ENCODE assay signal across 9 cellular contexts in the genomic region with DNA sequence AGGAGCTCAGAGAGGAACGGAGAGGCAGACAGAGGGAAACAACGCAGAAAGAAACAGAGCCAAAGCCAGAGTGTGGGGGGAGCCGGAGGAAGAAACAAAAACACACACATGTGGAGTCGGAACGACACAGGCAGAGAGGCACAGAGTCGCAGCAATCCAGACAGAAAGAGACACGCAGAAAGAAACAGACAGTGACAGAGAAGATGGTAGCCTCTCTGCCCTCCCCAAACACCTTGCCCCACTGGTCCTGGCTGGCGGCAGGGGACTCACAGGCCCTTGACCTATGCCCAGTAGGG. TPM values are rescaled to one million over a fixed set of nuclear protein-coding genes. Genes with fewer than 3 reads are reported as not detected.
DNase-seq lines count a peak whose midpoint lies in the region; TF ChIP-seq lines count a peak whose summit lies in the region.
"Had no signal": no experiment of that assay in that cellular context is flagged by ENCODE, and none has a peak within 500 bp of the region (broad histone marks: within the 10 kb centered on the region; RNA-seq: fewer than 3 reads in every experiment).

No MANE protein-coding gene starts in this region.

- DNase-seq in AG04449 (ENCODE audit: low read depth, low spot score) (no peak), brain microvascular endothelial cell (no peak), spleen (no peak), GM13976 (ENCODE audit: low spot score) (no peak), NCI-H2196 (lab: John Stamatoyannopoulos, UW; ENCODE audit: unreplicated experiment) (no peak), GDM1 (lab: John Stamatoyannopoulos, UW) (no peak)
- DNase-seq: NCI-H1694 had no signal

- H3K27ac ChIP-seq in HEK293 (ENCODE audit: extremely low read depth, low read depth, low read length): no peak overlapping the region
- H3K27ac ChIP-seq in brain microvascular endothelial cell: no peak overlapping the region
- no peak overlapping the region for H3K27ac ChIP-seq in muscle layer of colon (ENCODE audit: low read depth, low read length)
- peak overlapping the region in 4 of 8 donors; percentile 5 to 40 (median 31) for H3K27ac ChIP-seq in spleen

- H3K4me3 ChIP-seq in AG04449 (ENCODE audit: low read depth, low read length) (peak overlapping the region; percentile 95), HEK293 (ENCODE audit: low read depth, low read length) (no peak overlapping the region; the same call in 1 of the 2 replicates), brain microvascular endothelial cell (ENCODE audit: low read depth, low read length) (peak overlapping the region; percentile 17), muscle layer of colon (ENCODE audit: low read depth in 1 of 2, low read length in 2 of 2) (peak overlapping the region; percentile 32 to 89), spleen (peak overlapping the region in 3 of 8 donors; percentile 78 to 94 (median 81))

- H3K27me3 ChIP-seq in brain microvascular endothelial cell (replicated peaks) (no peaks in the 10 kb centered on the region), muscle layer of colon (ENCODE audit: control insufficient read depth in 1 of 2, insufficient read depth in 2 of 2, low read length in 2 of 2) (no peaks in the 10 kb centered on the region), spleen (replicated peaks in 1 of 7) (no peaks in the 10 kb centered on the region)

- TF ChIP-seq POLR2A in spleen (IDR thresholded peaks at IDR 0.05): no peak

- 58 to 83% (median 71%) methylated on average over 8 of the region's 8 CpGs for WGBS in spleen, 5 donors

- in situ Hi-C loops in brain microvascular endothelial cell (cut with HindIII; ENCODE audit: low pct_ligation_motif_present, low sequenced_read_pairs): no loop called here
- in situ Hi-C loops in GM13976 (cut with MboI; ENCODE audit: low sequenced_read_pairs, unreplicated experiment): no loop called here

- CTCF ChIA-PET in AG04449 (lab: Yijun Ruan, JAX) (interaction anchor here (0.8 to 4.6 kb wide), 9 partner anchors 9 to 135 kb away, joined by 3 to 37 read pairs (median 3); a partner anchor contains a TSS), HEK293 (lab: Yijun Ruan, JAX) (interaction anchor here (0.6 to 2.6 kb wide), 6 partner anchors 11 to 283 kb away, joined by 3 to 13 read pairs (median 4); no protein-coding TSS in a partner anchor)

- H3K36me3 ChIP-seq in HEK293 (ENCODE audit: control insufficient read depth in 2 of 2, insufficient read depth in 1 of 2, low read length in 2 of 2) (peaks cover 2 to 65% of the 10 kb centered on the region in 2 experiments; a peak in 2 of 3 replicates), brain microvascular endothelial cell (replicated peaks) (peaks cover 38% of the 10 kb centered on the region), muscle layer of colon (ENCODE audit: insufficient read depth, low read length) (peaks cover 40% of the 10 kb centered on the region), spleen (peaks cover 4 to 58% (median 41%) of the 10 kb centered on the region in 6 donors)

- TF ChIP-seq CTCF in AG04449 (IDR thresholded peaks at IDR 0.05; ENCODE audit: insufficient read depth, low read length, missing control alignments) (no peak), HEK293 (tag by site-specific recombination; IDR thresholded peaks at IDR 0.05) (no peak), brain microvascular endothelial cell (IDR thresholded peaks at IDR 0.05; ENCODE audit: low read depth, low read length, missing control alignments) (no peak), spleen (IDR thresholded peaks at IDR 0.05 in 8 of 11, conservative IDR thresholded peaks at IDR 0.05 in 3 of 11) (no peak), GM13976 (IDR thresholded peaks at IDR 0.05; ENCODE audit: borderline replicate concordance, control extremely low read depth, extremely low read depth, insufficient read depth, missing control alignments) (no peak)

- peak overlapping the region; percentile 39 for H3K9ac ChIP-seq in muscle layer of colon (ENCODE audit: low read length)

- H3K9me3 ChIP-seq in HEK293 (ENCODE audit: control insufficient read depth, insufficient read depth, low read depth, low read length) (no peaks in the 10 kb centered on the region), muscle layer of colon (ENCODE audit: low read length) (no peaks in the 10 kb centered on the region), spleen (no peaks in the 10 kb centered on the region)

- peaks cover 9% of the 10 kb centered on the region for H3K4me1 ChIP-seq in HEK293 (ENCODE audit: control insufficient read depth, insufficient read depth, low read length)
- peaks cover 33% of the 10 kb centered on the region for H3K4me1 ChIP-seq in muscle layer of colon (ENCODE audit: insufficient read depth, low read length)
- peaks cover 18 to 51% (median 41%) of the 10 kb centered on the region in 6 donors for H3K4me1 ChIP-seq in spleen

- intact Hi-C loops in spleen (cut with DNase I; ENCODE audit: low total_unique reads): no loop called here

- POLR2A ChIA-PET in AG04449 (lab: Yijun Ruan, JAX): interaction anchor here (0.6 to 1.3 kb wide), 4 partner anchors 12 to 346 kb away, joined by 3 to 5 read pairs (median 3); no protein-coding TSS in a partner anchor
- POLR2A ChIA-PET in HEK293 (lab: Yijun Ruan, JAX): interaction anchor here (0.6 kb wide), 1 partner anchor 233 kb away, joined by 3 read pairs; no protein-coding TSS in a partner anchor

TF ChIP-seq in HEK293, 187 proteins besides CTCF, POLR2A, EP300 and RAD21:
- TF ChIP-seq ZNF548 (tag by site-specific recombination; IDR thresholded peaks at IDR 0.05): no peak
- TF ChIP-seq, protein P1, sequence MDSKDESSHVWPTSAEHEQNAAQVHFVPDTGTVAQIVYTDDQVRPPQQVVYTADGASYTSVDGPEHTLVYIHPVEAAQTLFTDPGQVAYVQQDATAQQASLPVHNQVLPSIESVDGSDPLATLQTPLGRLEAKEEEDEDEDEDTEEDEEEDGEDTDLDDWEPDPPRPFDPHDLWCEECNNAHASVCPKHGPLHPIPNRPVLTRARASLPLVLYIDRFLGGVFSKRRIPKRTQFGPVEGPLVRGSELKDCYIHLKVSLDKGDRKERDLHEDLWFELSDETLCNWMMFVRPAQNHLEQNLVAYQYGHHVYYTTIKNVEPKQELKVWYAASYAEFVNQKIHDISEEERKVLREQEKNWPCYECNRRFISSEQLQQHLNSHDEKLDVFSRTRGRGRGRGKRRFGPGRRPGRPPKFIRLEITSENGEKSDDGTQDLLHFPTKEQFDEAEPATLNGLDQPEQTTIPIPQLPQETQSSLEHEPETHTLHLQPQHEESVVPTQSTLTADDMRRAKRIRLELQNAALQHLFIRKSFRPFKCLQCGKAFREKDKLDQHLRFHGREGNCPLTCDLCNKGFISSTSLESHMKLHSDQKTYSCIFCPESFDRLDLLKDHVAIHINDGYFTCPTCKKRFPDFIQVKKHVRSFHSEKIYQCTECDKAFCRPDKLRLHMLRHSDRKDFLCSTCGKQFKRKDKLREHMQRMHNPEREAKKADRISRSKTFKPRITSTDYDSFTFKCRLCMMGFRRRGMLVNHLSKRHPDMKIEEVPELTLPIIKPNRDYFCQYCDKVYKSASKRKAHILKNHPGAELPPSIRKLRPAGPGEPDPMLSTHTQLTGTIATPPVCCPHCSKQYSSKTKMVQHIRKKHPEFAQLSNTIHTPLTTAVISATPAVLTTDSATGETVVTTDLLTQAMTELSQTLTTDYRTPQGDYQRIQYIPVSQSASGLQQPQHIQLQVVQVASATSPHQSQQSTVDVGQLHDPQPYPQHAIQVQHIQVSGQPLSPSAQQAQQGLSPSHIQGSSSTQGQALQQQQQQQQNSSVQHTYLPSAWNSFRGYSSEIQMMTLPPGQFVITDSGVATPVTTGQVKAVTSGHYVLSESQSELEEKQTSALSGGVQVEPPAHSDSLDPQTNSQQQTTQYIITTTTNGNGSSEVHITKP (tag by site-specific recombination; IDR thresholded peaks at IDR 0.05): no peak
- no peak for TF ChIP-seq ZBTB1 (tag by site-specific recombination; IDR thresholded peaks at IDR 0.05)
- no peak for TF ChIP-seq ZNF549 (tag by site-specific recombination; IDR thresholded peaks at IDR 0.05)
- TF ChIP-seq ZNF366 (tag by site-specific recombination; conservative IDR thresholded peaks at IDR 0.05): peak; percentile 42; the same call in 1 of the 2 replicates
- no peak for TF ChIP-seq ZNF416 (tag by site-specific recombination; IDR thresholded peaks at IDR 0.05)
- no peak for TF ChIP-seq ZFP41 (tag by site-specific recombination; IDR thresholded peaks at IDR 0.05; ENCODE audit: borderline replicate concordance)
- no peak for TF ChIP-seq ZNF830 (tag by site-specific recombination; IDR thresholded peaks at IDR 0.05; ENCODE audit: low read depth)
- TF ChIP-seq ZNF391 (tag by site-specific recombination; IDR thresholded peaks at IDR 0.05; ENCODE audit: borderline replicate concordance, low read depth): 0 out of 2 replicates have a peak, but pooled peaks have one; percentile 15
TF ChIP-seq in HEK293: peak in this region for 2.

RNA-seq across cellular contexts. Expression of a gene that starts 1.7 kb away (rescaled TPM):
- 10 to 100 TPM; 13.5 to 33.9 (median 19.9) TPM for total RNA-seq in spleen
- 10 to 100 TPM in 1 of 3 donors, 1 to 10 TPM in 2; 5.9 to 10.3 (median 6.3) TPM for polyA plus RNA-seq in spleen

RNA-seq across cellular contexts. Expression of a gene that starts 21.3 kb away (rescaled TPM):
- total RNA-seq in spleen: 1 to 10 TPM in 6 of 7 donors, under 1 TPM in 1; 0.56 to 2.7 (median 1.8) TPM
- polyA plus RNA-seq in spleen: 1 to 10 TPM in 2 of 3 donors, under 1 TPM in 1; 0.89 to 2.5 (median 2.0) TPM

RNA-seq across cellular contexts. Expression of a gene that starts 33.0 kb away (rescaled TPM):
- total RNA-seq in spleen: 100 to 1,000 TPM in 1 of 7 donors, 10 to 100 TPM in 6; 62.1 to 105 (median 74.8) TPM
- polyA plus RNA-seq in spleen: 10 to 100 TPM; 64.8 to 81.5 (median 79.1) TPM

RNA-seq across cellular contexts. Expression of a gene that starts 48.7 kb away (rescaled TPM):
- total RNA-seq in spleen: 10 to 100 TPM; 18.0 to 59.7 (median 23.1) TPM
- 10 to 100 TPM in 2 of 3 donors, 1 to 10 TPM in 1; 8.5 to 21.6 (median 17.1) TPM for polyA plus RNA-seq in spleen
